In genomic region chr15:61344293-61344692, GRCh38 we compare ENCODE assay signal across 35 cellular contexts.
"Had no signal": no experiment of that assay in that cellular context is flagged by ENCODE, and none has a peak within 500 bp of the region (broad histone marks: within the 10 kb centered on the region; RNA-seq: fewer than 3 reads in every experiment).

No MANE protein-coding gene starts in this region.

- H3K4me3 ChIP-seq: MG63 had no signal

- H3K9me3 ChIP-seq: MG63 had no signal

- DNase-seq: Kasumi-1, MG63, MM.1S, MV-4-11, NCI-H1048, NCI-H1092, NCI-H1092 treated with DMSO at 0.1 percent for 48 hours, NCI-H1105, NCI-H1105 treated with DMSO at 0.1 percent for 48 hours, NCI-H1417, NCI-H1417 treated with DMSO at 0.1 percent for 48 hours, NCI-H1436, NCI-H1436 treated with DMSO at 0.1 percent for 48 hours, NCI-H146, NCI-H1694, NCI-H1694 treated with DMSO at 0.1 percent for 48 hours, NCI-H187, NCI-H187 treated with DMSO at 0.1 percent for 48 hours, NCI-H2029, NCI-H2029 treated with DMSO at 0.1 percent for 48 hours, NCI-H2081, NCI-H2081 treated with DMSO at 0.1 percent for 48 hours, NCI-H2107, NCI-H2171, NCI-H2171 treated with DMSO at 0.1 percent for 48 hours, NCI-H2227 treated with DMSO at 0.1 percent for 48 hours, NCI-H226, NCI-H345, NCI-H446, NCI-H446 treated with DMSO at 0.1 percent for 48 hours, NCI-H510A, NCI-H510A treated with DMSO at 0.1 percent for 48 hours, NCI-H524, NCI-H524 treated with DMSO at 0.1 percent for 48 hours, NCI-H526 had no signal

- H3K36me3 ChIP-seq: MG63 had no signal
